1 cellular context compared by ENCODE assay signal in genomic region chr3:32781211-32781968, GRCh38.
TF ChIP-seq lines count a peak whose summit lies in the region.

No MANE protein-coding gene starts in this region.

TF ChIP-seq in WTC11, 78 proteins besides CTCF, POLR2A, EP300 and RAD21 (continued from another document):
- 0 out of 2 replicates have a peak, but pooled peaks have one; percentile 61 for TF ChIP-seq FOXP4 (CRISPR knock-in tag; IDR thresholded peaks at IDR 0.05)
- TF ChIP-seq NFE2L1 (CRISPR knock-in tag; IDR thresholded peaks at IDR 0.05), result 0 out of 2 replicates have a peak, but pooled peaks have one; percentile 60
- peak; percentile 67; the same call in 1 of the 2 replicates for TF ChIP-seq ZBTB43 (CRISPR knock-in tag; IDR thresholded peaks at IDR 0.05)
- TF ChIP-seq USF2 (CRISPR knock-in tag; IDR thresholded peaks at IDR 0.05), result no peak
- 0 out of 2 replicates have a peak, but pooled peaks have one; percentile 42 for TF ChIP-seq ESRRA (CRISPR knock-in tag; IDR thresholded peaks at IDR 0.05; ENCODE audit: borderline replicate concordance)
- TF ChIP-seq KAT7 (CRISPR knock-in tag; IDR thresholded peaks at IDR 0.05; ENCODE audit: borderline replicate concordance), result no peak; the same call in 1 of the 2 replicates
- TF ChIP-seq FOXK1 (CRISPR knock-in tag; IDR thresholded peaks at IDR 0.05), result peak; percentile 61; the same call in 1 of the 2 replicates
- peak; percentile 57; the same call in 1 of the 2 replicates for TF ChIP-seq AR (CRISPR knock-in tag; IDR thresholded peaks at IDR 0.05)
- no peak for TF ChIP-seq TCF7 (CRISPR knock-in tag; IDR thresholded peaks at IDR 0.05; ENCODE audit: low read depth)
- TF ChIP-seq OVOL2 (CRISPR knock-in tag; IDR thresholded peaks at IDR 0.05; ENCODE audit: borderline replicate concordance), result no peak
- TF ChIP-seq CDX4 (CRISPR knock-in tag; IDR thresholded peaks at IDR 0.05; ENCODE audit: borderline replicate concordance), result no peak
- no peak for TF ChIP-seq ZNF232 (CRISPR knock-in tag; IDR thresholded peaks at IDR 0.05)
- TF ChIP-seq FOXJ3 (CRISPR knock-in tag; IDR thresholded peaks at IDR 0.05; ENCODE audit: borderline replicate concordance), result no peak
- TF ChIP-seq E2F5 (CRISPR knock-in tag; IDR thresholded peaks at IDR 0.05), result peak; percentile 74; the same call in 1 of the 2 replicates
- TF ChIP-seq HMGXB4 (CRISPR knock-in tag; IDR thresholded peaks at IDR 0.05), result peak; percentile 81
- no peak for TF ChIP-seq CREB1 (CRISPR knock-in tag; IDR thresholded peaks at IDR 0.05)
- peak; percentile 63; the same call in 1 of the 2 replicates for TF ChIP-seq TEAD1 (CRISPR knock-in tag; IDR thresholded peaks at IDR 0.05)
- TF ChIP-seq CREM (CRISPR knock-in tag; IDR thresholded peaks at IDR 0.05), result no peak
- no peak for TF ChIP-seq PRDM15 (CRISPR knock-in tag; IDR thresholded peaks at IDR 0.05)
- peak; percentile 26; the same call in 1 of the 2 replicates for TF ChIP-seq ZNF671 (CRISPR knock-in tag; IDR thresholded peaks at IDR 0.05)
- TF ChIP-seq NFATC4 (CRISPR knock-in tag; IDR thresholded peaks at IDR 0.05), result 0 out of 2 replicates have a peak, but pooled peaks have one; percentile 50
- TF ChIP-seq ZNF396 (CRISPR knock-in tag; IDR thresholded peaks at IDR 0.05; ENCODE audit: borderline replicate concordance), result no peak
- no peak for TF ChIP-seq ATF1 (CRISPR knock-in tag; IDR thresholded peaks at IDR 0.05)
- no peak for TF ChIP-seq AFF4 (CRISPR knock-in tag; IDR thresholded peaks at IDR 0.05; ENCODE audit: borderline replicate concordance)
